Comparison of ENCODE assay signal across 10 cellular contexts in genomic region chr11:64649304-64649703, GRCh38. TPM values are rescaled to one million over a fixed set of nuclear protein-coding genes. Genes with fewer than 3 reads are reported as not detected.
DNase-seq lines count a peak whose midpoint lies in the region; ATAC-seq and TF ChIP-seq lines count a peak whose summit lies in the region.
"Had no signal": no experiment of that assay in that cellular context is flagged by ENCODE, and none has a peak within 500 bp of the region (broad histone marks: within the 10 kb centered on the region; RNA-seq: fewer than 3 reads in every experiment).

No MANE protein-coding gene starts in this region.

- peaks cover 33% of the 10 kb centered on the region for H3K27me3 Mint-ChIP-seq in neural crest cell (ENCODE audit: low read depth)

- no peak overlapping the region for H3K27ac ChIP-seq in mammary epithelial cell (ENCODE audit: insufficient read depth, low read depth, low read length)

- H3K9me3 ChIP-seq in mammary epithelial cell (replicated peaks; ENCODE audit: insufficient read depth, low read length), result no peaks in the 10 kb centered on the region

- H4K20me1 ChIP-seq in mammary epithelial cell (ENCODE audit: insufficient read depth, low read length), result no peaks in the 10 kb centered on the region

- no peaks in the 10 kb centered on the region for H3K79me2 ChIP-seq in mammary epithelial cell (ENCODE audit: insufficient read depth, low read length)

- H3K36me3 Mint-ChIP-seq in neural crest cell (ENCODE audit: low read depth), result no peaks in the 10 kb centered on the region

- H3K27ac Mint-ChIP-seq in neural crest cell (ENCODE audit: unreplicated experiment), result peak overlapping the region; percentile 35
- H3K27ac Mint-ChIP-seq: activated naive CD8-positive, alpha-beta T cell treated with anti-CD3 and anti-CD28 coated beads, Interleukin-2, amount 50 U/mL, for 24 hours had no signal

- no peak overlapping the region for H3K4me3 ChIP-seq in GM12864 (ENCODE audit: low read depth, low read length)
- H3K4me3 ChIP-seq in LNCaP clone FGC (ENCODE audit: low read depth, low read length), result no peak overlapping the region
- H3K4me3 ChIP-seq in mammary epithelial cell (replicated peaks in 1 of 3; ENCODE audit: insufficient read depth in 1 of 3, low read depth in 2 of 3, low read length in 3 of 3), result no peak overlapping the region

- no peak overlapping the region for H3K4me2 ChIP-seq in mammary epithelial cell (ENCODE audit: insufficient read depth, low read depth, low read length)

- no peaks in the 10 kb centered on the region for H3K36me3 ChIP-seq in mammary epithelial cell (ENCODE audit: insufficient read depth, low read length)

- ATAC-seq in GM21367 (IDR thresholded peaks at IDR 0.05; ENCODE audit: unreplicated experiment) (no peak), GM18909 (IDR thresholded peaks at IDR 0.05; ENCODE audit: poor library complexity, unreplicated experiment) (no peak)
- ATAC-seq: activated naive CD8-positive, alpha-beta T cell treated with anti-CD3 and anti-CD28 coated beads, Interleukin-2, amount 50 U/mL, for 24 hours had no signal

- no TSS peak for BruUV-seq in mammary epithelial cell (replicated peaks; lab: Mats Ljungman, UMichigan)

- no peaks in the 10 kb centered on the region for H3K4me1 ChIP-seq in mammary epithelial cell (ENCODE audit: insufficient read depth, low read length)

- DNase-seq in GM12864 (ENCODE audit: low read depth), result no peak
- DNase-seq in LNCaP clone FGC (ENCODE audit: low read depth), result no peak
- DNase-seq in mammary epithelial cell, result peak; percentile 9
- no peak for DNase-seq in neural crest cell (ENCODE audit: low read depth, low spot score)
- DNase-seq in effector CD8-positive, alpha-beta T cell (lab: John Stamatoyannopoulos, UW), result no peak
- DNase-seq: activated naive CD8-positive, alpha-beta T cell treated with anti-CD3 and anti-CD28 coated beads, Interleukin-2, amount 50 U/mL, for 24 hours had no signal

- intact Hi-C loops in mammary epithelial cell (cut with micrococcal nuclease), result loop anchor here (1.0 to 5.0 kb wide), 3 partner anchors 77 to 159 kb away; no protein-coding TSS in a partner anchor

- CTCF ChIA-PET in mammary epithelial cell (lab: Charles Lee; ENCODE audit: low non-redundant PET), result interaction anchor here (0.5 to 0.8 kb wide), 2 partner anchors 293 to 307 kb away, joined by 4 to 6 read pairs; no protein-coding TSS in a partner anchor

- no peak overlapping the region for H2AFZ ChIP-seq in mammary epithelial cell (ENCODE audit: low read depth, low read length)

- no peak overlapping the region for H3K9ac ChIP-seq in mammary epithelial cell (ENCODE audit: insufficient read depth, low read length)

- H3K9me3 Mint-ChIP-seq in neural crest cell, result no peaks in the 10 kb centered on the region
- H3K9me3 Mint-ChIP-seq: activated naive CD8-positive, alpha-beta T cell treated with anti-CD3 and anti-CD28 coated beads, Interleukin-2, amount 50 U/mL, for 24 hours had no signal

- H3K4me3 Mint-ChIP-seq in neural crest cell, result no peak overlapping the region
- H3K4me3 Mint-ChIP-seq: activated naive CD8-positive, alpha-beta T cell treated with anti-CD3 and anti-CD28 coated beads, Interleukin-2, amount 50 U/mL, for 24 hours had no signal

- WGBS in mammary epithelial cell (ENCODE audit: low coverage, missing lambda C conversion rate), result 34% methylated on average over 6 of the region's 6 CpGs

- peaks cover 2% of the 10 kb centered on the region for H3K27me3 ChIP-seq in mammary epithelial cell (ENCODE audit: insufficient read depth, low read length)

- in situ Hi-C loops in mammary epithelial cell (cut with MboI; ENCODE audit: low sequenced_read_pairs in 2 of 2), result no loop called here

- dilution Hi-C loops in mammary epithelial cell (cut with HindIII; ENCODE audit: low sequenced_read_pairs), result loop anchor here (5.0 to 25.0 kb wide), 3 partner anchors 68 to 187 kb away; no protein-coding TSS in a partner anchor

- H3K4me1 Mint-ChIP-seq in neural crest cell, result peaks cover 27% of the 10 kb centered on the region

- TF ChIP-seq CTCF in GM12864 (IDR thresholded peaks at IDR 0.05; ENCODE audit: low read depth, low read length, missing control alignments) (peak; percentile 47), LNCaP clone FGC (IDR thresholded peaks at IDR 0.05; ENCODE audit: control insufficient read depth, extremely low read depth, insufficient read depth) (peak; percentile 61), mammary epithelial cell (conservative IDR thresholded peaks at IDR 0.05 in 1 of 2, IDR thresholded peaks at IDR 0.05 in 1 of 2; ENCODE audit: extremely low read depth in 1 of 2, insufficient read depth in 1 of 2, low read depth in 1 of 2, low read length in 2 of 2) (peak; percentile 62 to 68), neural crest cell (conservative IDR thresholded peaks at IDR 0.05) (peak; percentile 63)

RNA-seq across cellular contexts. Expression of gene SLC22A12, which starts 58.3 kb away (rescaled TPM):
- total RNA-seq in mammary epithelial cell (not detected), neural crest cell (not detected in 2 replicates)
- polyA plus RNA-seq in mammary epithelial cell, result not detected
- polyA minus RNA-seq in mammary epithelial cell, result not detected
- total RNA-seq: HT1080, right cardiac atrium had no signal
- polyA plus RNA-seq: right cardiac atrium had no signal
